In the genomic region with DNA sequence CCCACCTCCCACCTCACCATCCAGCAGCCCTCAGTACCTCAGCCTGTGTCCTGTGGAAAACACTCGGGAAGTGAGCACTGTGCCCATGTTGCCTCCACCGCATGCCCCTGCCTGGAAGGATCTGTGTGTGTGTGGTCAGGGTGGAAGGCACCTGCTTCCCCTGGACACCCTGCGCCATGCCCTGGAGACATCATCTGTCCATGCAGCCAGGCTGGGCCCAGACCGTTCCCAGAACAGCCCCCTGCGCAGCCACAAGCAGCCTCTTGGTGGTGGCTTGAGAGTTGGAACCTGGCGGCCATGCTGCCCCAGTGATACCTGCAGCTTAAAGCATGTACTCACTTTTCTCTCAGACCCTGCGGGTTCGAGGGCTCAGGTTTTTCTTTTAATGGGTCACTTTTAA, we compare ENCODE assay signal across 23 cellular contexts. TPM values are rescaled to one million over a fixed set of nuclear protein-coding genes. Genes with fewer than 3 reads are reported as not detected.
DNase-seq lines count a peak whose midpoint lies in the region; ATAC-seq and TF ChIP-seq lines count a peak whose summit lies in the region.
"Had no signal": no experiment of that assay in that cellular context is flagged by ENCODE, and none has a peak within 500 bp of the region (broad histone marks: within the 10 kb centered on the region; RNA-seq: fewer than 3 reads in every experiment).

No MANE protein-coding gene starts in this region.

- DNase-seq in activated naive CD8-positive, alpha-beta T cell treated with anti-CD3 and anti-CD28 coated beads for 36 hours: peak; percentile 18
- DNase-seq in activated naive CD8-positive, alpha-beta T cell treated with anti-CD3 and anti-CD28 coated beads, Interleukin-2, amount 50 U/mL, for 24 hours: no peak
- DNase-seq in RWPE1 (ENCODE audit: low spot score): no peak
- peak; percentile 36 for DNase-seq in endodermal cell
- DNase-seq in osteocyte (ENCODE audit: extremely low spot score, unreplicated experiment): peak; percentile 81
- no peak for DNase-seq in CD14-positive monocyte (ENCODE audit: low spot score)
- no peak for DNase-seq in NCI-H2081 (lab: John Stamatoyannopoulos, UW)
- no peak for DNase-seq in SIG-M5 (lab: John Stamatoyannopoulos, UW)
- DNase-seq: CD4-positive, CD25-positive, alpha-beta regulatory T cell; CD8-positive, alpha-beta memory T cell; COR-L47; DMS 273 treated with DMSO at 0.1 percent for 48 hours; DMS53; DND-41; EL; GM23248; IMR-90 had no signal

- no peaks in the 10 kb centered on the region for H3K27me3 ChIP-seq in endodermal cell (ENCODE audit: control insufficient read depth, insufficient read depth, low read length, poor library complexity, severe bottlenecking)
- H3K27me3 ChIP-seq: BLaER1 treated with 17β-estradiol and CSF1 and Interleukin-3, amounts not matched to agents 10 nM and 100 nM had no signal

- H3K4me3 ChIP-seq in endodermal cell (ENCODE audit: low read length): no peak overlapping the region
- H3K4me3 ChIP-seq: BLaER1 treated with 17β-estradiol and CSF1 and Interleukin-3, amounts not matched to agents 10 nM and 100 nM; GM23248; HAP-1 had no signal

- H3K9ac ChIP-seq in endodermal cell (ENCODE audit: extremely low read depth, low read length, poor library complexity, severe bottlenecking): no peak overlapping the region
- H3K9ac ChIP-seq: BLaER1 treated with 17β-estradiol and CSF1 and Interleukin-3, amounts not matched to agents 10 nM and 100 nM; GM23248 had no signal

- H3K36me3 ChIP-seq in endodermal cell (ENCODE audit: control insufficient read depth, insufficient read depth, low read length): peaks cover 68% of the 10 kb centered on the region

- H3K27ac ChIP-seq in RWPE1 (peak overlapping the region; percentile 17; the same call in 1 of the 2 replicates), endodermal cell (ENCODE audit: low read depth, low read length) (no peak overlapping the region)
- H3K27ac ChIP-seq: BLaER1 treated with 17β-estradiol and CSF1 and Interleukin-3, amounts not matched to agents 10 nM and 100 nM; GM23248; HL-60 had no signal

- POLR2A ChIA-PET in RWPE1 (lab: Yijun Ruan, JAX; ENCODE audit: low non-redundant PET): no interaction called here

- no peaks in the 10 kb centered on the region for H3K9me3 Mint-ChIP-seq in activated naive CD8-positive, alpha-beta T cell treated with anti-CD3 and anti-CD28 coated beads for 36 hours
- H3K9me3 Mint-ChIP-seq in activated naive CD8-positive, alpha-beta T cell treated with anti-CD3 and anti-CD28 coated beads, Interleukin-2, amount 50 U/mL, for 24 hours: no peaks in the 10 kb centered on the region
- no peaks in the 10 kb centered on the region for H3K9me3 Mint-ChIP-seq in endodermal cell
- H3K9me3 Mint-ChIP-seq in osteocyte (ENCODE audit: unreplicated experiment): no peaks in the 10 kb centered on the region
- peaks cover 0 to 7% (median 0%) of the 10 kb centered on the region in 7 donors for H3K9me3 Mint-ChIP-seq in CD14-positive monocyte
- H3K9me3 Mint-ChIP-seq: CD4-positive, CD25-positive, alpha-beta regulatory T cell; CD8-positive, alpha-beta memory T cell had no signal

- no peaks in the 10 kb centered on the region for H3K9me3 ChIP-seq in endodermal cell (ENCODE audit: control insufficient read depth, low read length)
- H3K9me3 ChIP-seq: BLaER1 treated with 17β-estradiol and CSF1 and Interleukin-3, amounts not matched to agents 10 nM and 100 nM; HAP-1 had no signal

- H3K27ac Mint-ChIP-seq in activated naive CD8-positive, alpha-beta T cell treated with anti-CD3 and anti-CD28 coated beads for 36 hours: peak overlapping the region; percentile 48
- no peak overlapping the region for H3K27ac Mint-ChIP-seq in activated naive CD8-positive, alpha-beta T cell treated with anti-CD3 and anti-CD28 coated beads, Interleukin-2, amount 50 U/mL, for 24 hours
- H3K27ac Mint-ChIP-seq in endodermal cell (no peak overlapping the region), osteocyte (ENCODE audit: unreplicated experiment) (no peak overlapping the region), CD14-positive monocyte (no peak overlapping the region)
- H3K27ac Mint-ChIP-seq: B cell had no signal

- CTCF ChIA-PET in RWPE1 (lab: Yijun Ruan, JAX): no interaction called here

- intact Hi-C loops in CD14-positive monocyte (cut with micrococcal nuclease): no loop called here

- TF ChIP-seq CTCF in RWPE1 (conservative IDR thresholded peaks at IDR 0.05; ENCODE audit: low read depth): no peak
- TF ChIP-seq CTCF in endodermal cell (conservative IDR thresholded peaks at IDR 0.05): no peak
- TF ChIP-seq CTCF in osteocyte (IDR thresholded peaks at IDR 0.05): no peak
- no peak for TF ChIP-seq CTCF in CD14-positive monocyte (IDR thresholded peaks at IDR 0.05)

- H3K36me3 Mint-ChIP-seq in activated naive CD8-positive, alpha-beta T cell treated with anti-CD3 and anti-CD28 coated beads for 36 hours: peaks cover 36% of the 10 kb centered on the region
- peaks cover 70% of the 10 kb centered on the region for H3K36me3 Mint-ChIP-seq in activated naive CD8-positive, alpha-beta T cell treated with anti-CD3 and anti-CD28 coated beads, Interleukin-2, amount 50 U/mL, for 24 hours (ENCODE audit: low read depth)
- H3K36me3 Mint-ChIP-seq in endodermal cell (ENCODE audit: low read depth): peaks cover 81% of the 10 kb centered on the region
- peaks cover 62% of the 10 kb centered on the region for H3K36me3 Mint-ChIP-seq in osteocyte (ENCODE audit: unreplicated experiment)
- H3K36me3 Mint-ChIP-seq in CD14-positive monocyte: peaks cover 93 to 97% of the 10 kb centered on the region in 2 donors

- 92 to 94% methylated on average over 6 to 8 of the region's 8 CpGs for WGBS in endodermal cell (ENCODE audit: insufficient coverage in 1 of 2, insufficient read length in 1 of 2), 2 experiments

- H3K4me3 Mint-ChIP-seq in activated naive CD8-positive, alpha-beta T cell treated with anti-CD3 and anti-CD28 coated beads for 36 hours: no peak overlapping the region
- no peak overlapping the region for H3K4me3 Mint-ChIP-seq in activated naive CD8-positive, alpha-beta T cell treated with anti-CD3 and anti-CD28 coated beads, Interleukin-2, amount 50 U/mL, for 24 hours
- no peak overlapping the region for H3K4me3 Mint-ChIP-seq in endodermal cell
- no peak overlapping the region for H3K4me3 Mint-ChIP-seq in osteocyte (ENCODE audit: unreplicated experiment)
- no peak overlapping the region for H3K4me3 Mint-ChIP-seq in CD14-positive monocyte
- H3K4me3 Mint-ChIP-seq: B cell; CD4-positive, CD25-positive, alpha-beta regulatory T cell; CD8-positive, alpha-beta memory T cell had no signal

- no peak for ATAC-seq in activated naive CD8-positive, alpha-beta T cell treated with anti-CD3 and anti-CD28 coated beads, Interleukin-2, amount 50 U/mL, for 24 hours

- peaks cover 27% of the 10 kb centered on the region for H3K4me1 Mint-ChIP-seq in activated naive CD8-positive, alpha-beta T cell treated with anti-CD3 and anti-CD28 coated beads for 36 hours
- peaks cover 29% of the 10 kb centered on the region for H3K4me1 Mint-ChIP-seq in activated naive CD8-positive, alpha-beta T cell treated with anti-CD3 and anti-CD28 coated beads, Interleukin-2, amount 50 U/mL, for 24 hours
- no peaks in the 10 kb centered on the region for H3K4me1 Mint-ChIP-seq in endodermal cell
- no peaks in the 10 kb centered on the region for H3K4me1 Mint-ChIP-seq in osteocyte (ENCODE audit: unreplicated experiment)
- H3K4me1 Mint-ChIP-seq in CD14-positive monocyte: no peaks in the 10 kb centered on the region
- H3K4me1 Mint-ChIP-seq: B cell had no signal

- no peaks in the 10 kb centered on the region for H3K4me1 ChIP-seq in endodermal cell (ENCODE audit: control insufficient read depth, insufficient read depth, low read length)
- H3K4me1 ChIP-seq: HAP-1 had no signal

- no peaks in the 10 kb centered on the region for H3K27me3 Mint-ChIP-seq in activated naive CD8-positive, alpha-beta T cell treated with anti-CD3 and anti-CD28 coated beads for 36 hours
- H3K27me3 Mint-ChIP-seq in activated naive CD8-positive, alpha-beta T cell treated with anti-CD3 and anti-CD28 coated beads, Interleukin-2, amount 50 U/mL, for 24 hours: no peaks in the 10 kb centered on the region
- H3K27me3 Mint-ChIP-seq in endodermal cell (ENCODE audit: insufficient read depth) (no peaks in the 10 kb centered on the region), osteocyte (ENCODE audit: unreplicated experiment) (no peaks in the 10 kb centered on the region), CD14-positive monocyte (ENCODE audit: low read depth in 3 of 3) (peaks cover 0 to 2% (median 1%) of the 10 kb centered on the region in 3 donors)
- H3K27me3 Mint-ChIP-seq: B cell; CD4-positive, CD25-positive, alpha-beta regulatory T cell; CD8-positive, alpha-beta memory T cell had no signal

RNA-seq across cellular contexts. Expression of a gene that starts 34.9 kb away (rescaled TPM):
- under 1 TPM in 1 of 2 experiments, not detected in 1; 0.85 TPM for total RNA-seq in activated naive CD8-positive, alpha-beta T cell treated with anti-CD3 and anti-CD28 coated beads for 36 hours
- total RNA-seq in endodermal cell: 1 to 10 TPM in 1 of 2 donors, not detected in 1; 1.0 TPM
- polyA plus RNA-seq in endodermal cell (2013, experiment 1 of 2): not detected
- polyA plus RNA-seq in endodermal cell (2013, experiment 2 of 2): 0.17 TPM
- 1.0 and 1.5 TPM in 2 replicates for total RNA-seq in osteocyte
- polyA plus RNA-seq in CD14-positive monocyte: under 1 TPM in 1 of 2 donors, not detected in 1; 0.48 TPM
- total RNA-seq: G401, GM23248, H4, IMR-90 had no signal
- polyA plus RNA-seq: CD4-positive, CD25-positive, alpha-beta regulatory T cell; GM23248 had no signal

Comparison
In these comparisons a context has a peak if more than half of its experiments do, and no peak if none do; other contexts are left out.
1. DNase-seq: peak in activated naive CD8-positive, alpha-beta T cell treated with anti-CD3 and anti-CD28 coated beads for 36 hours (single experiment), endodermal cell (single experiment) and osteocyte (single experiment); none in activated naive CD8-positive, alpha-beta T cell treated with anti-CD3 and anti-CD28 coated beads, Interleukin-2, amount 50 U/mL, for 24 hours (single experiment), RWPE1 (single experiment), CD14-positive monocyte (single experiment), NCI-H2081 (0 of 2) and SIG-M5 (single experiment).